In the genomic region with DNA sequence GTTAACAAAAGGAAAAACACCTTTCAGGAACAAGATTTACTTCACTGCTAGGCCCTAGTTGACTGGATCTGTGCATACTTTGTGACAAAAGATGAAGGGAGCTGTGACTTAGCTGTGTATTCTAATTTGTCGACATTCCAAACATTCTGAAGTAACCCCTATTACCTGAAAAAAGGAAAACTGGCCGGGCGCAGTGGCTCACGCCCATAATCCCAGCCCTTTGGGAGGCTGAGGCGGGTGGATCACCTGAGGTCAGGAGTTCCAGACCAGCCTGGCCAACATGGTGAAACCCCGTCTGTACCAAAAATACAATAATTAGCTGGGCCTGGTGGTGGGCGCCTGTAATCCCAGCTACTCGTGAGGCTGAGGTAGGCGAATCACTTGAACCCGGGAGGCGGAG, we compare ENCODE assay signal across 8 cellular contexts. TPM values are rescaled to one million over a fixed set of nuclear protein-coding genes. Genes with fewer than 3 reads are reported as not detected.
DNase-seq lines count a peak whose midpoint lies in the region; ATAC-seq, FAIRE-seq and TF ChIP-seq lines count a peak whose summit lies in the region.
"Not testable (repeated sequence)": the region's sequence is repeated elsewhere in the genome, so short reads cannot be mapped to it uniquely, and the experiment has no call there.

No MANE protein-coding gene starts in this region.

- CTCF ChIA-PET in AG04450 (lab: Charles Lee): interaction anchor here (1.8 to 8.3 kb wide), 3 partner anchors 12 to 254 kb away, joined by 6 to 456 read pairs (median 17); no protein-coding TSS in a partner anchor
- CTCF ChIA-PET in activated naive CD4-positive, alpha-beta T cell treated with anti-CD3 and anti-CD28 coated beads for 36 hours (lab: Charles Lee): interaction anchor here (1.3 to 10.2 kb wide), 6 partner anchors 35 to 252 kb away, joined by 3 to 388 read pairs (median 88); no protein-coding TSS in a partner anchor

- H3K9me2 ChIP-seq in hepatocyte (replicated peaks; ENCODE audit: insufficient read depth): not testable (repeated sequence)

- not testable (repeated sequence) for H2AFZ ChIP-seq in hepatocyte

- peak overlapping the region; percentile 93 for H3K27ac Mint-ChIP-seq in activated naive CD4-positive, alpha-beta T cell treated with anti-CD3 and anti-CD28 coated beads for 36 hours
- H3K27ac Mint-ChIP-seq in natural killer cell: peak overlapping the region; percentile 83 to 99
- peak overlapping the region; percentile 97 for H3K27ac Mint-ChIP-seq in stimulated activated memory B cell treated with anti-CD40 and anti-IgM and Interleukin-4, amounts not matched to agents 10 μg/mL and 1 μg/mL and 100 μg/mL, for 72 hours

- H3K27me3 Mint-ChIP-seq in activated naive CD4-positive, alpha-beta T cell treated with anti-CD3 and anti-CD28 coated beads for 36 hours (ENCODE audit: low read depth): not testable (repeated sequence)
- peaks cover 14 to 23% of the 10 kb centered on the region in 2 donors for H3K27me3 Mint-ChIP-seq in natural killer cell (ENCODE audit: low read depth in 2 of 2)
- peaks cover 13% of the 10 kb centered on the region for H3K27me3 Mint-ChIP-seq in stimulated activated memory B cell treated with anti-CD40 and anti-IgM and Interleukin-4, amounts not matched to agents 10 μg/mL and 1 μg/mL and 100 μg/mL, for 72 hours

- H3K4me1 ChIP-seq in hepatocyte (ENCODE audit: insufficient read depth): peaks cover 18% of the 10 kb centered on the region

- H3K27ac ChIP-seq in AG04450 (ENCODE audit: low read depth, low read length): not testable (repeated sequence)
- peak overlapping the region in 10 of 59 donors; percentile 15 to 91 (median 90) for H3K27ac ChIP-seq in dorsolateral prefrontal cortex
- peak overlapping the region; percentile 78 for H3K27ac ChIP-seq in hepatocyte

- DNase-seq in AG04450 (ENCODE audit: low read depth, low spot score); H54 (ENCODE audit: insufficient read length, low spot score); dorsolateral prefrontal cortex; hepatocyte (ENCODE audit: low spot score); natural killer cell: not testable (repeated sequence)
- peak; percentile 24 for DNase-seq in RPMI8226
- peak; percentile 36 for DNase-seq in activated naive CD4-positive, alpha-beta T cell treated with anti-CD3 and anti-CD28 coated beads for 36 hours

- TF ChIP-seq POLR2A in H54 (IDR thresholded peaks at IDR 0.05; ENCODE audit: low read depth, low read length): not testable (repeated sequence)

- peak; percentile 33 for FAIRE-seq in H54 (lab: Jason Lieb, UNC)

- peaks cover 58% of the 10 kb centered on the region for H3K79me2 ChIP-seq in hepatocyte

- H3K4me1 Mint-ChIP-seq in activated naive CD4-positive, alpha-beta T cell treated with anti-CD3 and anti-CD28 coated beads for 36 hours (ENCODE audit: low read depth): peaks cover 33% of the 10 kb centered on the region
- H3K4me1 Mint-ChIP-seq in natural killer cell: peaks cover 57 to 67% of the 10 kb centered on the region in 2 donors
- peaks cover 46% of the 10 kb centered on the region for H3K4me1 Mint-ChIP-seq in stimulated activated memory B cell treated with anti-CD40 and anti-IgM and Interleukin-4, amounts not matched to agents 10 μg/mL and 1 μg/mL and 100 μg/mL, for 72 hours

- POLR2A ChIA-PET in AG04450 (lab: Yijun Ruan, JAX): interaction anchor here (1.4 to 2.4 kb wide), 3 partner anchors 12 to 63 kb away, joined by 3 to 8 read pairs (median 5); no protein-coding TSS in a partner anchor

- not testable (repeated sequence) for H3K9me3 ChIP-seq in AG04450 (ENCODE audit: control insufficient read depth, insufficient read depth, low read length); hepatocyte (ENCODE audit: low read depth)

- intact Hi-C loops in activated naive CD4-positive, alpha-beta T cell treated with anti-CD3 and anti-CD28 coated beads for 36 hours (cut with micrococcal nuclease): loop anchor here (1.0 to 10.0 kb wide), 3 partner anchors 10 to 280 kb away; no protein-coding TSS in a partner anchor
- intact Hi-C loops in dorsolateral prefrontal cortex (cut with DNase I) (loop anchor here (5.0 kb wide), 3 partner anchors 63 to 253 kb away; no protein-coding TSS in a partner anchor), natural killer cell (cut with micrococcal nuclease) (loop anchor here (10.0 kb wide), 1 partner anchor 1300 kb away; the partner anchor contains the start of gene PURB)

- H4K20me1 ChIP-seq in hepatocyte (ENCODE audit: insufficient read depth, poor library complexity, severe bottlenecking): peaks cover 23% of the 10 kb centered on the region

- H3K4me2 ChIP-seq in hepatocyte: peak overlapping the region; percentile 87

- TF ChIP-seq CTCF in AG04450 (IDR thresholded peaks at IDR 0.05; ENCODE audit: low read depth, low read length); dorsolateral prefrontal cortex (IDR thresholded peaks at IDR 0.05 in 54 of 56, conservative IDR thresholded peaks at IDR 0.05 in 2 of 56; ENCODE audit: low read depth in 1 of 56, partially characterized antibody in 56 of 56); hepatocyte (IDR thresholded peaks at IDR 0.05; ENCODE audit: poor library complexity); natural killer cell (IDR thresholded peaks at IDR 0.05): not testable (repeated sequence)

- ATAC-seq in natural killer cell; stimulated activated memory B cell treated with anti-CD40 and anti-IgM and Interleukin-4, amounts not matched to agents 10 μg/mL and 1 μg/mL and 100 μg/mL, for 72 hours: not testable (repeated sequence)

- H3K9me3 Mint-ChIP-seq in activated naive CD4-positive, alpha-beta T cell treated with anti-CD3 and anti-CD28 coated beads for 36 hours; natural killer cell; stimulated activated memory B cell treated with anti-CD40 and anti-IgM and Interleukin-4, amounts not matched to agents 10 μg/mL and 1 μg/mL and 100 μg/mL, for 72 hours: not testable (repeated sequence)

- peak overlapping the region; percentile 86 for H3K4me3 Mint-ChIP-seq in activated naive CD4-positive, alpha-beta T cell treated with anti-CD3 and anti-CD28 coated beads for 36 hours
- H3K4me3 Mint-ChIP-seq in natural killer cell: peak overlapping the region; percentile 100
- peak overlapping the region; percentile 100 for H3K4me3 Mint-ChIP-seq in stimulated activated memory B cell treated with anti-CD40 and anti-IgM and Interleukin-4, amounts not matched to agents 10 μg/mL and 1 μg/mL and 100 μg/mL, for 72 hours

- H3K27me3 ChIP-seq in AG04450 (ENCODE audit: control insufficient read depth, insufficient read depth, low read length); dorsolateral prefrontal cortex; hepatocyte: not testable (repeated sequence)

- not testable (repeated sequence) for H3K36me3 Mint-ChIP-seq in activated naive CD4-positive, alpha-beta T cell treated with anti-CD3 and anti-CD28 coated beads for 36 hours (ENCODE audit: low read depth); natural killer cell; stimulated activated memory B cell treated with anti-CD40 and anti-IgM and Interleukin-4, amounts not matched to agents 10 μg/mL and 1 μg/mL and 100 μg/mL, for 72 hours

- not testable (repeated sequence) for H3K36me3 ChIP-seq in hepatocyte (replicated peaks; ENCODE audit: insufficient read depth, low read depth)

- H3K4me3 ChIP-seq in AG04450 (ENCODE audit: low read depth, low read length): peak overlapping the region; percentile 90
- H3K4me3 ChIP-seq in dorsolateral prefrontal cortex: peak overlapping the region in 48 of 59 donors; percentile 4 to 98 (median 87)
- H3K4me3 ChIP-seq in hepatocyte: peak overlapping the region; percentile 81

- WGBS in hepatocyte (ENCODE audit: low lambda C conversion rate, missing lambda C conversion rate): 90% methylated on average over 11 of the region's 11 CpGs

RNA-seq across cellular contexts. Expression of gene STK17A, which starts 1.8 kb away (rescaled TPM):
- polyA plus RNA-seq in AG04450 (2011; rRNA removed): 29.5 and 39.7 TPM in 2 replicates
- polyA minus RNA-seq in AG04450 (2011; rRNA and poly(A)+ RNA removed): 9.3 and 15.2 TPM in 2 replicates
- 10 to 100 TPM; 48.9 to 52.8 TPM for total RNA-seq in activated naive CD4-positive, alpha-beta T cell treated with anti-CD3 and anti-CD28 coated beads for 36 hours
- 10 to 100 TPM in 68 of 120 experiments, 1 to 10 TPM in 52; 6.3 to 23.7 (median 10.4) TPM for total RNA-seq in dorsolateral prefrontal cortex
- total RNA-seq in hepatocyte: 21.6 and 23.6 TPM in 2 replicates
- 19.0 and 21.1 TPM in 2 replicates for polyA plus RNA-seq in hepatocyte
- 100 to 1,000 TPM in 2 of 3 donors, 10 to 100 TPM in 1; 92.9 to 135 (median 111) TPM for total RNA-seq in natural killer cell
